Comparison of ENCODE assay signal across 15 cellular contexts in the genomic region with DNA sequence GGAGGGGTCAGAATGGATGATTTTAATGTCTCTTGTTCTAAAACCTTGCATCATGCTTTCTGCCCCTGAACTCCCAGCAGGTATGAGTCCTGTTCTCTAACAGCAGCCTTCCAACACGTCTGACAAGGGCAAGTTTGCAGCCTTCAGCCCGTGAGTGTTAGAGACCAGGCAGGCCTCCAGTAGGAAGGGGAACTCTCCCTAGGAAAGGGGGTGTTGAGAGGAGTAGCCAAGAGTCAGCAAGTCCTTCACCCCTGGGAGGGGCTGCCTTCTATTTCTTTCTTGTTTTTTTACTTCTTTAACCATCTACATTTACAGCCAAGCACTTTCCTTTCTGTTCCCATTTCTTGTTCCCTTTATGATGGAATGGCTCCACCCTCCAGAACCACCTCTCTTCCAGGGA. TPM values are rescaled to one million over a fixed set of nuclear protein-coding genes. Genes with fewer than 3 reads are reported as not detected.
DNase-seq lines count a peak whose midpoint lies in the region; ATAC-seq and TF ChIP-seq lines count a peak whose summit lies in the region.
"Had no signal": no experiment of that assay in that cellular context is flagged by ENCODE, and none has a peak within 500 bp of the region (broad histone marks: within the 10 kb centered on the region; RNA-seq: fewer than 3 reads in every experiment).

No MANE protein-coding gene starts in this region.

- peaks cover 3% of the 10 kb centered on the region for H3K9me3 Mint-ChIP-seq in natural killer cell treated with Interleukin-12 subunit alpha and Interleukin-12 subunit beta and Interleukin-15 and Interleukin-18, amount 100 ng/mL, for 72 hours
- no peaks in the 10 kb centered on the region for H3K9me3 Mint-ChIP-seq in natural killer cell
- no peaks in the 10 kb centered on the region for H3K9me3 Mint-ChIP-seq in activated CD4-positive, alpha-beta memory T cell treated with anti-CD3 and anti-CD28 coated beads for 36 hours
- no peaks in the 10 kb centered on the region for H3K9me3 Mint-ChIP-seq in dendritic cell treated with granulocyte-macrophage colony-stimulating factor and Interleukin-4, amounts not matched to agents 40 ng/mL and 50 ng/mL, for 4 days

- TF ChIP-seq CTCF in natural killer cell (IDR thresholded peaks at IDR 0.05) = no peak

- no peak for ATAC-seq in natural killer cell treated with Interleukin-12 subunit alpha and Interleukin-12 subunit beta and Interleukin-15 and Interleukin-18, amount 100 ng/mL, for 72 hours
- ATAC-seq in natural killer cell = no peak
- ATAC-seq: PC-3 had no signal

- peak overlapping the region in 1 of 2 donors; percentile 32 for H3K27ac Mint-ChIP-seq in natural killer cell treated with Interleukin-12 subunit alpha and Interleukin-12 subunit beta and Interleukin-15 and Interleukin-18, amount 100 ng/mL, for 72 hours
- no peak overlapping the region for H3K27ac Mint-ChIP-seq in natural killer cell
- H3K27ac Mint-ChIP-seq in activated CD4-positive, alpha-beta memory T cell treated with anti-CD3 and anti-CD28 coated beads for 36 hours = peak overlapping the region; percentile 62
- H3K27ac Mint-ChIP-seq in dendritic cell treated with granulocyte-macrophage colony-stimulating factor and Interleukin-4, amounts not matched to agents 40 ng/mL and 50 ng/mL, for 4 days = no peak overlapping the region

- no peak for DNase-seq in natural killer cell treated with Interleukin-12 subunit alpha and Interleukin-12 subunit beta and Interleukin-15 and Interleukin-18, amount 100 ng/mL, for 72 hours (ENCODE audit: low spot score)
- DNase-seq in natural killer cell (no peak), NCI-H510A (lab: John Stamatoyannopoulos, UW) (no peak), hypothalamus (lab: John Stamatoyannopoulos, UW) (no peak), NCI-H524 (lab: John Stamatoyannopoulos, UW) (no peak)
- DNase-seq in activated CD4-positive, alpha-beta memory T cell treated with anti-CD3 and anti-CD28 coated beads for 36 hours = no peak
- DNase-seq: ACHN, DND-41, H7, MV-4-11, NCI-H1694 treated with DMSO at 0.1 percent for 48 hours, NCI-H510A treated with DMSO at 0.1 percent for 48 hours, NCI-H82, PC-3 had no signal

- peak overlapping the region; percentile 14 for H3K4me3 Mint-ChIP-seq in natural killer cell treated with Interleukin-12 subunit alpha and Interleukin-12 subunit beta and Interleukin-15 and Interleukin-18, amount 100 ng/mL, for 72 hours
- no peak overlapping the region for H3K4me3 Mint-ChIP-seq in natural killer cell
- H3K4me3 Mint-ChIP-seq in activated CD4-positive, alpha-beta memory T cell treated with anti-CD3 and anti-CD28 coated beads for 36 hours = no peak overlapping the region
- peak overlapping the region; percentile 24 for H3K4me3 Mint-ChIP-seq in dendritic cell treated with granulocyte-macrophage colony-stimulating factor and Interleukin-4, amounts not matched to agents 40 ng/mL and 50 ng/mL, for 4 days

- peaks cover 16 to 35% of the 10 kb centered on the region in 2 donors for H3K27me3 Mint-ChIP-seq in natural killer cell treated with Interleukin-12 subunit alpha and Interleukin-12 subunit beta and Interleukin-15 and Interleukin-18, amount 100 ng/mL, for 72 hours
- peaks cover 29 to 40% of the 10 kb centered on the region in 2 donors for H3K27me3 Mint-ChIP-seq in natural killer cell (ENCODE audit: low read depth in 2 of 2)
- peaks cover 2% of the 10 kb centered on the region for H3K27me3 Mint-ChIP-seq in activated CD4-positive, alpha-beta memory T cell treated with anti-CD3 and anti-CD28 coated beads for 36 hours
- no peaks in the 10 kb centered on the region for H3K27me3 Mint-ChIP-seq in dendritic cell treated with granulocyte-macrophage colony-stimulating factor and Interleukin-4, amounts not matched to agents 40 ng/mL and 50 ng/mL, for 4 days

- intact Hi-C loops in natural killer cell (cut with micrococcal nuclease) = no loop called here
- intact Hi-C loops in activated CD4-positive, alpha-beta memory T cell treated with anti-CD3 and anti-CD28 coated beads for 36 hours (cut with micrococcal nuclease) = no loop called here
- intact Hi-C loops in dendritic cell treated with granulocyte-macrophage colony-stimulating factor and Interleukin-4, amounts not matched to agents 40 ng/mL and 50 ng/mL, for 4 days (cut with micrococcal nuclease) = loop anchor here (2.0 kb wide), 1 partner anchor 13 kb away; the partner anchor contains the start of gene BATF3

- CTCF ChIA-PET in activated CD4-positive, alpha-beta memory T cell treated with anti-CD3 and anti-CD28 coated beads for 36 hours (lab: Charles Lee) = no interaction called here

- POLR2A ChIA-PET in activated CD4-positive, alpha-beta memory T cell treated with anti-CD3 and anti-CD28 coated beads for 36 hours (lab: Charles Lee) = no interaction called here

- peaks cover 47 to 55% of the 10 kb centered on the region in 2 donors for H3K4me1 Mint-ChIP-seq in natural killer cell treated with Interleukin-12 subunit alpha and Interleukin-12 subunit beta and Interleukin-15 and Interleukin-18, amount 100 ng/mL, for 72 hours (ENCODE audit: low read depth in 2 of 2)
- peaks cover 37 to 43% of the 10 kb centered on the region in 2 donors for H3K4me1 Mint-ChIP-seq in natural killer cell
- H3K4me1 Mint-ChIP-seq in activated CD4-positive, alpha-beta memory T cell treated with anti-CD3 and anti-CD28 coated beads for 36 hours (ENCODE audit: low read depth) = peaks cover 40% of the 10 kb centered on the region
- peaks cover 10% of the 10 kb centered on the region for H3K4me1 Mint-ChIP-seq in dendritic cell treated with granulocyte-macrophage colony-stimulating factor and Interleukin-4, amounts not matched to agents 40 ng/mL and 50 ng/mL, for 4 days (ENCODE audit: low read depth)

- peaks cover 24% of the 10 kb centered on the region for H3K36me3 Mint-ChIP-seq in natural killer cell treated with Interleukin-12 subunit alpha and Interleukin-12 subunit beta and Interleukin-15 and Interleukin-18, amount 100 ng/mL, for 72 hours
- H3K36me3 Mint-ChIP-seq in natural killer cell = no peaks in the 10 kb centered on the region
- H3K36me3 Mint-ChIP-seq in activated CD4-positive, alpha-beta memory T cell treated with anti-CD3 and anti-CD28 coated beads for 36 hours = peaks cover 22% of the 10 kb centered on the region
- peaks cover 11% of the 10 kb centered on the region for H3K36me3 Mint-ChIP-seq in dendritic cell treated with granulocyte-macrophage colony-stimulating factor and Interleukin-4, amounts not matched to agents 40 ng/mL and 50 ng/mL, for 4 days (ENCODE audit: low read depth)

RNA-seq across cellular contexts. Expression of gene BATF3, which starts 14.2 kb away (rescaled TPM):
- 100 to 1,000 TPM in 1 of 2 donors, 10 to 100 TPM in 1; 46.6 to 137 TPM for total RNA-seq in natural killer cell treated with Interleukin-12 subunit alpha and Interleukin-12 subunit beta and Interleukin-15 and Interleukin-18, amount 100 ng/mL, for 72 hours
- total RNA-seq in natural killer cell = 1 to 10 TPM in 2 of 3 donors, under 1 TPM in 1; 0.25 to 3.6 (median 1.2) TPM
- total RNA-seq in activated CD4-positive, alpha-beta memory T cell treated with anti-CD3 and anti-CD28 coated beads for 36 hours = 100 to 1,000 TPM; 314 to 320 TPM

Comparison
In these comparisons a context has a peak if more than half of its experiments do, and no peak if none do; other contexts are left out.
1. H3K4me3 Mint-ChIP-seq: peak in natural killer cell treated with Interleukin-12 subunit alpha and Interleukin-12 subunit beta and Interleukin-15 and Interleukin-18, amount 100 ng/mL, for 72 hours (single experiment) and dendritic cell treated with granulocyte-macrophage colony-stimulating factor and Interleukin-4, amounts not matched to agents 40 ng/mL and 50 ng/mL, for 4 days (single experiment); none in natural killer cell (single experiment) and activated CD4-positive, alpha-beta memory T cell treated with anti-CD3 and anti-CD28 coated beads for 36 hours (single experiment).
2. RNA of gene BATF3, which starts 14.2 kb away (total RNA-seq): 314 to 320 TPM in activated CD4-positive, alpha-beta memory T cell treated with anti-CD3 and anti-CD28 coated beads for 36 hours and 46.6 to 137 TPM in natural killer cell treated with Interleukin-12 subunit alpha and Interleukin-12 subunit beta and Interleukin-15 and Interleukin-18, amount 100 ng/mL, for 72 hours; 0.25 to 3.6 TPM in natural killer cell; every median in the first group is over 10 times any median in the second.